ENCODE assay signal across 7 cellular contexts in genomic region chr16:89115216-89115949, GRCh38. TPM values are rescaled to one million over a fixed set of nuclear protein-coding genes. Genes with fewer than 3 reads are reported as not detected.
DNase-seq lines count a peak whose midpoint lies in the region; ATAC-seq and TF ChIP-seq lines count a peak whose summit lies in the region.

No MANE protein-coding gene starts in this region.

- H3K27me3 ChIP-seq in HL-60 (ENCODE audit: insufficient read depth, poor library complexity, severe bottlenecking) (no peaks in the 10 kb centered on the region), tibial nerve (no peaks in the 10 kb centered on the region)

- H3K4me1 ChIP-seq in tibial nerve, result peaks cover 0 to 14% (median 4%) of the 10 kb centered on the region in 4 donors

- peak; percentile 71 to 82 for TF ChIP-seq EP300 in tibial nerve (IDR thresholded peaks at IDR 0.05)

- peaks cover 0 to 100% (median 3%) of the 10 kb centered on the region in 3 donors for H3K36me3 ChIP-seq in tibial nerve

- no peaks in the 10 kb centered on the region for H3K9me3 ChIP-seq in tibial nerve

- peak; percentile 86 for ATAC-seq in GM19463 (IDR thresholded peaks at IDR 0.05; ENCODE audit: unreplicated experiment)

- peak overlapping the region; percentile 78 for H3K27ac ChIP-seq in HL-60 (replicated peaks)
- H3K27ac ChIP-seq in tibial nerve, result peak overlapping the region in 2 of 4 donors; percentile 52 to 68

- DNase-seq in HL-60 (ENCODE audit: low read depth in 1 of 2, low spot score in 1 of 2), result peak; percentile 79 to 92
- peak; percentile 75 to 80 for DNase-seq in activated CD4-positive, alpha-beta T cell treated with anti-CD3 and anti-CD28 coated beads, Interleukin-2, amount 50 U/mL, for 4 hours
- peak; percentile 73 for DNase-seq in effector CD8-positive, alpha-beta T cell (lab: John Stamatoyannopoulos, UW)
- peak; percentile 82 for DNase-seq in pons (ENCODE audit: low spot score)
- peak; percentile 64 to 65 for DNase-seq in tibial nerve (ENCODE audit: low spot score in 2 of 2)
- DNase-seq in NCI-H2081 (lab: John Stamatoyannopoulos, UW), result no peak

- H3K4me3 ChIP-seq in HL-60 (replicated peaks; ENCODE audit: insufficient read depth, low read length), result peak overlapping the region; percentile 15
- H3K4me3 ChIP-seq in tibial nerve, result peak overlapping the region in 2 of 4 donors; percentile 3 to 20

- 62 to 73% methylated on average over 27 of the region's 27 CpGs for WGBS in tibial nerve, 2 donors

- TF ChIP-seq POLR2A in tibial nerve (IDR thresholded peaks at IDR 0.05), result no peak

- no peak for TF ChIP-seq CTCF in HL-60 (IDR thresholded peaks at IDR 0.05; ENCODE audit: insufficient read depth, low read length)
- TF ChIP-seq CTCF in tibial nerve (IDR thresholded peaks at IDR 0.05), result no peak

RNA-seq across cellular contexts. Expression of gene ACSF3, which starts 21.7 kb away (rescaled TPM):
- total RNA-seq in tibial nerve, result 10 to 100 TPM; 29.9 to 48.0 (median 40.3) TPM

RNA-seq across cellular contexts. Expression of gene CDH15, which starts 56.2 kb away (rescaled TPM):
- 1 to 10 TPM in 2 of 4 donors, under 1 TPM in 2; 0.84 to 8.1 (median 1.9) TPM for total RNA-seq in tibial nerve

Comparison
In these comparisons a context has a peak if more than half of its experiments do, and no peak if none do; other contexts are left out.
1. DNase-seq: peak in HL-60 (2 of 2), activated CD4-positive, alpha-beta T cell treated with anti-CD3 and anti-CD28 coated beads, Interleukin-2, amount 50 U/mL, for 4 hours (2 of 2), effector CD8-positive, alpha-beta T cell (single experiment), pons (single experiment) and tibial nerve (2 of 2); none in NCI-H2081 (0 of 2).